1 cellular context compared by ENCODE assay signal in the genomic region with DNA sequence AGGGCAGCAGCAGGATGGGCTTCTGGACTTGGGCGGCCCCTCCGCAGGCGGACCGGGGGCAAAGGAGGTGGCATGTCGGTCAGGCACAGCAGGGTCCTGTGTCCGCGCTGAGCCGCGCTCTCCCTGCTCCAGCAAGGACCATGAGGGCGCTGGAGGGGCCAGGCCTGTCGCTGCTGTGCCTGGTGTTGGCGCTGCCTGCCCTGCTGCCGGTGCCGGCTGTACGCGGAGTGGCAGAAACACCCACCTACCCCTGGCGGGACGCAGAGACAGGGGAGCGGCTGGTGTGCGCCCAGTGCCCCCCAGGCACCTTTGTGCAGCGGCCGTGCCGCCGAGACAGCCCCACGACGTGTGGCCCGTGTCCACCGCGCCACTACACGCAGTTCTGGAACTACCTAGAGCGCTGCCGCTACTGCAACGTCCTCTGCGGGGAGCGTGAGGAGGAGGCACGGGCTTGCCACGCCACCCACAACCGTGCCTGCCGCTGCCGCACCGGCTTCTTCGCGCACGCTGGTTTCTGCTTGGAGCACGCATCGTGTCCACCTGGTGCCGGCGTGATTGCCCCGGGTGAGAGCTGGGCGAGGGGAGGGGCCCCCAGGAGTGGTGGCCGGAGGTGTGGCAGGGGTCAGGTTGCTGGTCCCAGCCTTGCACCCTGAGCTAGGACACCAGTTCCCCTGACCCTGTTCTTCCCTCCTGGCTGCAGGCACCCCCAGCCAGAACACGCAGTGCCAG.
TF ChIP-seq lines count a peak whose summit lies in the region.

A gene with protein sequence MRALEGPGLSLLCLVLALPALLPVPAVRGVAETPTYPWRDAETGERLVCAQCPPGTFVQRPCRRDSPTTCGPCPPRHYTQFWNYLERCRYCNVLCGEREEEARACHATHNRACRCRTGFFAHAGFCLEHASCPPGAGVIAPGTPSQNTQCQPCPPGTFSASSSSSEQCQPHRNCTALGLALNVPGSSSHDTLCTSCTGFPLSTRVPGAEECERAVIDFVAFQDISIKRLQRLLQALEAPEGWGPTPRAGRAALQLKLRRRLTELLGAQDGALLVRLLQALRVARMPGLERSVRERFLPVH (plus strand): TSS at position 25 of the 729 bp plus-strand sequence. CDS start 116 bp downstream, at position 141.

TF ChIP-seq in WTC11, 78 proteins besides CTCF, POLR2A, EP300 and RAD21 (continued from another document):
- TF ChIP-seq CREM (CRISPR knock-in tag; IDR thresholded peaks at IDR 0.05) (no peak), SMAD4 (CRISPR knock-in tag; IDR thresholded peaks at IDR 0.05) (no peak), RORB (CRISPR knock-in tag; IDR thresholded peaks at IDR 0.05) (no peak), FOXP1 (CRISPR knock-in tag; IDR thresholded peaks at IDR 0.05; ENCODE audit: borderline replicate concordance) (peak; percentile 26; the same call in 1 of the 2 replicates), ZNF232 (CRISPR knock-in tag; IDR thresholded peaks at IDR 0.05) (no peak), TEAD1 (CRISPR knock-in tag; IDR thresholded peaks at IDR 0.05) (0 out of 2 replicates have a peak, but pooled peaks have one; percentile 48), IRF2 (CRISPR knock-in tag; IDR thresholded peaks at IDR 0.05; ENCODE audit: borderline replicate concordance, low read depth) (no peak), FOXK1 (CRISPR knock-in tag; IDR thresholded peaks at IDR 0.05) (no peak)
- TF ChIP-seq, protein P1, sequence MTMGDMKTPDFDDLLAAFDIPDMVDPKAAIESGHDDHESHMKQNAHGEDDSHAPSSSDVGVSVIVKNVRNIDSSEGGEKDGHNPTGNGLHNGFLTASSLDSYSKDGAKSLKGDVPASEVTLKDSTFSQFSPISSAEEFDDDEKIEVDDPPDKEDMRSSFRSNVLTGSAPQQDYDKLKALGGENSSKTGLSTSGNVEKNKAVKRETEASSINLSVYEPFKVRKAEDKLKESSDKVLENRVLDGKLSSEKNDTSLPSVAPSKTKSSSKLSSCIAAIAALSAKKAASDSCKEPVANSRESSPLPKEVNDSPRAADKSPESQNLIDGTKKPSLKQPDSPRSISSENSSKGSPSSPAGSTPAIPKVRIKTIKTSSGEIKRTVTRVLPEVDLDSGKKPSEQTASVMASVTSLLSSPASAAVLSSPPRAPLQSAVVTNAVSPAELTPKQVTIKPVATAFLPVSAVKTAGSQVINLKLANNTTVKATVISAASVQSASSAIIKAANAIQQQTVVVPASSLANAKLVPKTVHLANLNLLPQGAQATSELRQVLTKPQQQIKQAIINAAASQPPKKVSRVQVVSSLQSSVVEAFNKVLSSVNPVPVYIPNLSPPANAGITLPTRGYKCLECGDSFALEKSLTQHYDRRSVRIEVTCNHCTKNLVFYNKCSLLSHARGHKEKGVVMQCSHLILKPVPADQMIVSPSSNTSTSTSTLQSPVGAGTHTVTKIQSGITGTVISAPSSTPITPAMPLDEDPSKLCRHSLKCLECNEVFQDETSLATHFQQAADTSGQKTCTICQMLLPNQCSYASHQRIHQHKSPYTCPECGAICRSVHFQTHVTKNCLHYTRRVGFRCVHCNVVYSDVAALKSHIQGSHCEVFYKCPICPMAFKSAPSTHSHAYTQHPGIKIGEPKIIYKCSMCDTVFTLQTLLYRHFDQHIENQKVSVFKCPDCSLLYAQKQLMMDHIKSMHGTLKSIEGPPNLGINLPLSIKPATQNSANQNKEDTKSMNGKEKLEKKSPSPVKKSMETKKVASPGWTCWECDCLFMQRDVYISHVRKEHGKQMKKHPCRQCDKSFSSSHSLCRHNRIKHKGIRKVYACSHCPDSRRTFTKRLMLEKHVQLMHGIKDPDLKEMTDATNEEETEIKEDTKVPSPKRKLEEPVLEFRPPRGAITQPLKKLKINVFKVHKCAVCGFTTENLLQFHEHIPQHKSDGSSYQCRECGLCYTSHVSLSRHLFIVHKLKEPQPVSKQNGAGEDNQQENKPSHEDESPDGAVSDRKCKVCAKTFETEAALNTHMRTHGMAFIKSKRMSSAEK (CRISPR knock-in tag; IDR thresholded peaks at IDR 0.05; ENCODE audit: borderline replicate concordance): no peak
- TF ChIP-seq, protein P2, sequence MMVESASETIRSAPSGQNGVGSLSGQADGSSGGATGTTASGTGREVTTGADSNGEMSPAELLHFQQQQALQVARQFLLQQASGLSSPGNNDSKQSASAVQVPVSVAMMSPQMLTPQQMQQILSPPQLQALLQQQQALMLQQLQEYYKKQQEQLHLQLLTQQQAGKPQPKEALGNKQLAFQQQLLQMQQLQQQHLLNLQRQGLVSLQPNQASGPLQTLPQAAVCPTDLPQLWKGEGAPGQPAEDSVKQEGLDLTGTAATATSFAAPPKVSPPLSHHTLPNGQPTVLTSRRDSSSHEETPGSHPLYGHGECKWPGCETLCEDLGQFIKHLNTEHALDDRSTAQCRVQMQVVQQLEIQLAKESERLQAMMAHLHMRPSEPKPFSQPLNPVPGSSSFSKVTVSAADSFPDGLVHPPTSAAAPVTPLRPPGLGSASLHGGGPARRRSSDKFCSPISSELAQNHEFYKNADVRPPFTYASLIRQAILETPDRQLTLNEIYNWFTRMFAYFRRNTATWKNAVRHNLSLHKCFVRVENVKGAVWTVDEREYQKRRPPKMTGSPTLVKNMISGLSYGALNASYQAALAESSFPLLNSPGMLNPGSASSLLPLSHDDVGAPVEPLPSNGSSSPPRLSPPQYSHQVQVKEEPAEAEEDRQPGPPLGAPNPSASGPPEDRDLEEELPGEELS (CRISPR knock-in tag; IDR thresholded peaks at IDR 0.05): 0 out of 2 replicates have a peak, but pooled peaks have one; percentile 10
- TF ChIP-seq, protein P3, sequence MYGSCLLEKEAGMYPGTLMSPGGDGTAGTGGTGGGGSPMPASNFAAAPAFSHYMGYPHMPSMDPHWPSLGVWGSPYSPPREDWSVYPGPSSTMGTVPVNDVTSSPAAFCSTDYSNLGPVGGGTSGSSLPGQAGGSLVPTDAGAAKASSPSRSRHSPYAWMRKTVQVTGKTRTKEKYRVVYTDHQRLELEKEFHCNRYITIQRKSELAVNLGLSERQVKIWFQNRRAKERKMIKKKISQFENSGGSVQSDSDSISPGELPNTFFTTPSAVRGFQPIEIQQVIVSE (CRISPR knock-in tag; IDR thresholded peaks at IDR 0.05; ENCODE audit: borderline replicate concordance): no peak
- TF ChIP-seq, protein P4, sequence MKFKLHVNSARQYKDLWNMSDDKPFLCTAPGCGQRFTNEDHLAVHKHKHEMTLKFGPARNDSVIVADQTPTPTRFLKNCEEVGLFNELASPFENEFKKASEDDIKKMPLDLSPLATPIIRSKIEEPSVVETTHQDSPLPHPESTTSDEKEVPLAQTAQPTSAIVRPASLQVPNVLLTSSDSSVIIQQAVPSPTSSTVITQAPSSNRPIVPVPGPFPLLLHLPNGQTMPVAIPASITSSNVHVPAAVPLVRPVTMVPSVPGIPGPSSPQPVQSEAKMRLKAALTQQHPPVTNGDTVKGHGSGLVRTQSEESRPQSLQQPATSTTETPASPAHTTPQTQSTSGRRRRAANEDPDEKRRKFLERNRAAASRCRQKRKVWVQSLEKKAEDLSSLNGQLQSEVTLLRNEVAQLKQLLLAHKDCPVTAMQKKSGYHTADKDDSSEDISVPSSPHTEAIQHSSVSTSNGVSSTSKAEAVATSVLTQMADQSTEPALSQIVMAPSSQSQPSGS (CRISPR knock-in tag; IDR thresholded peaks at IDR 0.05; ENCODE audit: borderline replicate concordance, low read depth): no peak
